ENCODE assay signal across 28 cellular contexts in genomic region chr3:45311953-45312795, GRCh38.
DNase-seq lines count a peak whose midpoint lies in the region; ATAC-seq, FAIRE-seq and TF ChIP-seq lines count a peak whose summit lies in the region.
"Had no signal": no experiment of that assay in that cellular context is flagged by ENCODE, and none has a peak within 500 bp of the region (broad histone marks: within the 10 kb centered on the region; RNA-seq: fewer than 3 reads in every experiment).

No MANE protein-coding gene starts in this region.

- peak overlapping the region; percentile 49 for H3K9ac ChIP-seq in HUES48 (ENCODE audit: low read depth, low read length)
- H3K9ac ChIP-seq in astrocyte (ENCODE audit: low read length): no peak overlapping the region
- H3K9ac ChIP-seq in neural progenitor cell: no peak overlapping the region

- intact Hi-C loops in left cardiac atrium (cut with DNase I): no loop called here
- intact Hi-C loops in posterior cingulate gyrus (cut with DNase I): no loop called here

- H3K27me3 Mint-ChIP-seq in astrocyte (ENCODE audit: low read depth, unreplicated experiment): peaks cover 15% of the 10 kb centered on the region
- H3K27me3 Mint-ChIP-seq in neural progenitor cell (ENCODE audit: insufficient read depth, low read depth): peaks cover 9% of the 10 kb centered on the region

- H3K4me2 ChIP-seq in astrocyte (ENCODE audit: low read length) (no peak overlapping the region), neural progenitor cell (peak overlapping the region; percentile 41)

- H3K36me3 Mint-ChIP-seq in astrocyte (ENCODE audit: low read depth, unreplicated experiment): no peaks in the 10 kb centered on the region
- no peaks in the 10 kb centered on the region for H3K36me3 Mint-ChIP-seq in neural progenitor cell
- H3K36me3 Mint-ChIP-seq: brain; natural killer cell treated with Interleukin-12 subunit alpha and Interleukin-12 subunit beta and Interleukin-15 and Interleukin-18, amount 100 ng/mL, for 72 hours; stimulated activated memory B cell treated with anti-CD40 and anti-IgM and Interleukin-4, amounts not matched to agents 10 μg/mL and 1 μg/mL and 100 μg/mL, for 72 hours had no signal

- H3K27ac Mint-ChIP-seq in astrocyte (ENCODE audit: unreplicated experiment) (no peak overlapping the region), neural progenitor cell (no peak overlapping the region)
- H3K27ac Mint-ChIP-seq: activated CD4-positive, alpha-beta memory T cell treated with anti-CD3 and anti-CD28 coated beads, Interleukin-2, amount 10 ng/mL, durations not matched to agents 7 days and 5 days; activated T-helper 17 cell treated with anti-CD3 and anti-CD28 coated beads, Interleukin-2, amount 50 U/mL, for 72 hours; brain; natural killer cell treated with Interleukin-12 subunit alpha and Interleukin-12 subunit beta and Interleukin-15 and Interleukin-18, amount 100 ng/mL, for 72 hours; stimulated activated memory B cell treated with anti-CD40 and anti-IgM and Interleukin-4, amounts not matched to agents 10 μg/mL and 1 μg/mL and 100 μg/mL, for 72 hours had no signal

- TF ChIP-seq CTCF in astrocyte (IDR thresholded peaks at IDR 0.05; ENCODE audit: insufficient read depth, low read depth, low read length): no peak
- TF ChIP-seq CTCF in neural progenitor cell (IDR thresholded peaks at IDR 0.05): no peak

- H3F3A ChIP-seq in neural progenitor cell (ENCODE audit: low read depth): peaks cover 3% of the 10 kb centered on the region

- H3K36me3 ChIP-seq in HUES48 (ENCODE audit: control insufficient read depth, insufficient read depth, low read length) (no peaks in the 10 kb centered on the region), astrocyte (ENCODE audit: insufficient read depth, low read length) (no peaks in the 10 kb centered on the region), neural progenitor cell (no peaks in the 10 kb centered on the region)
- H3K36me3 ChIP-seq: BE2C, HAP-1 had no signal

- H4K20me1 ChIP-seq in astrocyte (ENCODE audit: insufficient read depth, low read length): no peaks in the 10 kb centered on the region
- no peaks in the 10 kb centered on the region for H4K20me1 ChIP-seq in neural progenitor cell (ENCODE audit: low read depth)

- H3K9me3 ChIP-seq in HUES48 (ENCODE audit: control insufficient read depth, insufficient read depth, low read length): no peaks in the 10 kb centered on the region
- H3K9me3 ChIP-seq in astrocyte (ENCODE audit: insufficient read depth, low read depth, low read length): peaks cover 6% of the 10 kb centered on the region
- H3K9me3 ChIP-seq in neural progenitor cell (ENCODE audit: low read depth): no peaks in the 10 kb centered on the region
- H3K9me3 ChIP-seq: BE2C, HAP-1 had no signal

- ATAC-seq in left cardiac atrium (no peak), HG02973 (IDR thresholded peaks at IDR 0.05; ENCODE audit: unreplicated experiment) (no peak)
- ATAC-seq: activated T-helper 17 cell treated with anti-CD3 and anti-CD28 coated beads, Interleukin-2, amount 50 U/mL, for 72 hours; left colon; natural killer cell treated with Interleukin-12 subunit alpha and Interleukin-12 subunit beta and Interleukin-15 and Interleukin-18, amount 100 ng/mL, for 72 hours; stimulated activated memory B cell treated with anti-CD40 and anti-IgM and Interleukin-4, amounts not matched to agents 10 μg/mL and 1 μg/mL and 100 μg/mL, for 72 hours had no signal

- H3K4me3 ChIP-seq in HUES48 (ENCODE audit: low read depth, low read length) (peak overlapping the region; percentile 43), astrocyte (ENCODE audit: insufficient read depth, low read depth, low read length) (no peak overlapping the region), neural progenitor cell (no peak overlapping the region)
- H3K4me3 ChIP-seq: HAP-1 had no signal

- no peaks in the 10 kb centered on the region for H3K27me3 ChIP-seq in HUES48 (ENCODE audit: control insufficient read depth, insufficient read depth, low read length)
- peaks cover 7% of the 10 kb centered on the region for H3K27me3 ChIP-seq in astrocyte (ENCODE audit: insufficient read depth, low read length)
- H3K27me3 ChIP-seq in neural progenitor cell: no peaks in the 10 kb centered on the region
- H3K27me3 ChIP-seq: BE2C had no signal

- H3K27ac ChIP-seq in HUES48 (ENCODE audit: low read depth, low read length): peak overlapping the region; percentile 82
- no peak overlapping the region for H3K27ac ChIP-seq in astrocyte (ENCODE audit: low read depth, low read length)
- H3K27ac ChIP-seq in neural progenitor cell: no peak overlapping the region
- H3K27ac ChIP-seq: RWPE1 had no signal

- no peaks in the 10 kb centered on the region for H3K4me1 Mint-ChIP-seq in astrocyte (ENCODE audit: low read depth, unreplicated experiment)
- peaks cover 12% of the 10 kb centered on the region for H3K4me1 Mint-ChIP-seq in neural progenitor cell
- H3K4me1 Mint-ChIP-seq: activated CD4-positive, alpha-beta memory T cell treated with anti-CD3 and anti-CD28 coated beads, Interleukin-2, amount 10 ng/mL, durations not matched to agents 7 days and 5 days; activated T-helper 17 cell treated with anti-CD3 and anti-CD28 coated beads, Interleukin-2, amount 50 U/mL, for 72 hours; stimulated activated memory B cell treated with anti-CD40 and anti-IgM and Interleukin-4, amounts not matched to agents 10 μg/mL and 1 μg/mL and 100 μg/mL, for 72 hours had no signal

- DNase-seq in astrocyte (ENCODE audit: low read depth) (peak; percentile 26), iPS DF 19.7 (ENCODE audit: low read depth, low spot score) (peak; percentile 42), neural progenitor cell (ENCODE audit: low spot score) (no peak), left cardiac atrium (no peak), posterior cingulate gyrus (no peak), hypothalamus (lab: John Stamatoyannopoulos, UW) (no peak)
- DNase-seq: ACHN; activated CD4-positive, alpha-beta memory T cell treated with anti-CD3 and anti-CD28 coated beads, Interleukin-2, amount 10 ng/mL, durations not matched to agents 7 days and 5 days; activated CD8-positive, alpha-beta memory T cell treated with anti-CD3 and anti-CD28 coated beads, Interleukin-2, amount 50 U/mL, for 4 hours; activated naive CD4-positive, alpha-beta T cell treated with anti-CD3 and anti-CD28 coated beads, Interleukin-2, amount 50 U/mL, for 16 hours; BE2C; EL; left colon; NCI-H1048; NCI-H187; NCI-H2171 treated with DMSO at 0.1 percent for 48 hours; NCI-H510A treated with DMSO at 0.1 percent for 48 hours; substantia nigra; trophoblast cell had no signal

- no peak overlapping the region for H3K4me3 Mint-ChIP-seq in astrocyte (ENCODE audit: unreplicated experiment)
- no peak overlapping the region for H3K4me3 Mint-ChIP-seq in neural progenitor cell
- H3K4me3 Mint-ChIP-seq: activated CD4-positive, alpha-beta memory T cell treated with anti-CD3 and anti-CD28 coated beads, Interleukin-2, amount 10 ng/mL, durations not matched to agents 7 days and 5 days; activated T-helper 17 cell treated with anti-CD3 and anti-CD28 coated beads, Interleukin-2, amount 50 U/mL, for 72 hours; brain; natural killer cell treated with Interleukin-12 subunit alpha and Interleukin-12 subunit beta and Interleukin-15 and Interleukin-18, amount 100 ng/mL, for 72 hours; stimulated activated memory B cell treated with anti-CD40 and anti-IgM and Interleukin-4, amounts not matched to agents 10 μg/mL and 1 μg/mL and 100 μg/mL, for 72 hours had no signal

- H3K79me2 ChIP-seq in astrocyte (ENCODE audit: insufficient read depth, low read length): no peaks in the 10 kb centered on the region
- no peaks in the 10 kb centered on the region for H3K79me2 ChIP-seq in neural progenitor cell (ENCODE audit: low read depth)

- FAIRE-seq in astrocyte (lab: Jason Lieb, UNC): no peak
- FAIRE-seq: GM12891 had no signal

- H2AFZ ChIP-seq in astrocyte (ENCODE audit: low read depth, low read length): no peak overlapping the region
- H2AFZ ChIP-seq in neural progenitor cell (replicated peaks): peak overlapping the region; percentile 57

- H3K9me3 Mint-ChIP-seq in astrocyte (ENCODE audit: unreplicated experiment) (peaks cover 29% of the 10 kb centered on the region), neural progenitor cell (peaks cover 10% of the 10 kb centered on the region)
- H3K9me3 Mint-ChIP-seq: activated T-helper 17 cell treated with anti-CD3 and anti-CD28 coated beads, Interleukin-2, amount 50 U/mL, for 72 hours; natural killer cell treated with Interleukin-12 subunit alpha and Interleukin-12 subunit beta and Interleukin-15 and Interleukin-18, amount 100 ng/mL, for 72 hours; stimulated activated memory B cell treated with anti-CD40 and anti-IgM and Interleukin-4, amounts not matched to agents 10 μg/mL and 1 μg/mL and 100 μg/mL, for 72 hours had no signal

- H3K4me1 ChIP-seq in HUES48 (ENCODE audit: control insufficient read depth, insufficient read depth, low read length) (peaks cover 44% of the 10 kb centered on the region), astrocyte (ENCODE audit: insufficient read depth, low read length) (no peaks in the 10 kb centered on the region), neural progenitor cell (peaks cover 21% of the 10 kb centered on the region)
- H3K4me1 ChIP-seq: BE2C had no signal

Comparison
In these comparisons a context has a peak if more than half of its experiments do, and no peak if none do; other contexts are left out.
1. DNase-seq: peak in astrocyte (single experiment) and iPS DF 19.7 (single experiment); none in neural progenitor cell (single experiment), left cardiac atrium (single experiment), posterior cingulate gyrus (0 of 10) and hypothalamus (0 of 51).